In genomic region chr14:35398095-35398584, GRCh38 we compare ENCODE assay signal across 9 cellular contexts. TPM values are rescaled to one million over a fixed set of nuclear protein-coding genes. Genes with fewer than 3 reads are reported as not detected.
DNase-seq lines count a peak whose midpoint lies in the region; ATAC-seq and TF ChIP-seq lines count a peak whose summit lies in the region.
"Had no signal": no experiment of that assay in that cellular context is flagged by ENCODE, and none has a peak within 500 bp of the region (broad histone marks: within the 10 kb centered on the region; RNA-seq: fewer than 3 reads in every experiment).

No MANE protein-coding gene starts in this region.

- H3K4me3 ChIP-seq in ACC112 (ENCODE audit: low read depth, low read length), result no peak overlapping the region
- H3K4me3 ChIP-seq in LNCaP clone FGC (ENCODE audit: low read depth, low read length), result no peak overlapping the region
- no peak overlapping the region for H3K4me3 ChIP-seq in duodenal mucosa (ENCODE audit: low read depth in 1 of 2, low read length in 2 of 2)
- no peak overlapping the region for H3K4me3 ChIP-seq in naive thymus-derived CD4-positive, alpha-beta T cell (ENCODE audit: low read length)

- H3K27me3 ChIP-seq in ACC112 (ENCODE audit: insufficient read depth, low read length) (no peaks in the 10 kb centered on the region), duodenal mucosa (ENCODE audit: control insufficient read depth in 1 of 2, insufficient read depth in 2 of 2, low read length in 2 of 2) (no peaks in the 10 kb centered on the region)
- H3K27me3 ChIP-seq in naive thymus-derived CD4-positive, alpha-beta T cell (ENCODE audit: control insufficient read depth in 2 of 2, insufficient read depth in 2 of 2, low read length in 2 of 2), result no peaks in the 10 kb centered on the region

- H3K27me3 Mint-ChIP-seq in naive thymus-derived CD4-positive, alpha-beta T cell, result no peaks in the 10 kb centered on the region

- no peak for ATAC-seq in naive thymus-derived CD4-positive, alpha-beta T cell
- no peak for ATAC-seq in GM18520 (IDR thresholded peaks at IDR 0.05; ENCODE audit: unreplicated experiment)
- ATAC-seq in GM18907 (IDR thresholded peaks at IDR 0.05; ENCODE audit: unreplicated experiment), result no peak
- ATAC-seq in activated CD4-positive, CD25-positive, alpha-beta regulatory T cell treated with anti-CD3 and anti-CD28 coated beads, Interleukin-2, amount 50 U/mL, for 24 hours, result no peak

- POLR2A ChIA-PET in naive thymus-derived CD4-positive, alpha-beta T cell (lab: Charles Lee), result no interaction called here

- H3K36me3 ChIP-seq in ACC112 (ENCODE audit: insufficient read depth, low read length) (peaks cover 27% of the 10 kb centered on the region), duodenal mucosa (ENCODE audit: control insufficient read depth in 1 of 2, insufficient read depth in 2 of 2, low read length in 2 of 2) (peaks cover 32 to 38% of the 10 kb centered on the region in 2 donors)
- H3K36me3 ChIP-seq in naive thymus-derived CD4-positive, alpha-beta T cell (ENCODE audit: control insufficient read depth in 2 of 3, insufficient read depth in 3 of 3, low read length in 3 of 3), result peaks cover 21 to 33% (median 27%) of the 10 kb centered on the region in 3 experiments

- H2AFZ ChIP-seq in ACC112 (ENCODE audit: low read length, unreplicated experiment), result no peak overlapping the region

- no peak for TF ChIP-seq CTCF in LNCaP clone FGC (IDR thresholded peaks at IDR 0.05; ENCODE audit: control insufficient read depth, extremely low read depth, insufficient read depth)

- H3K27ac ChIP-seq in ACC112 (ENCODE audit: low read depth, low read length) (peak overlapping the region; percentile 55), duodenal mucosa (ENCODE audit: low read depth, low read length) (no peak overlapping the region)
- peak overlapping the region; percentile 22 for H3K27ac ChIP-seq in naive thymus-derived CD4-positive, alpha-beta T cell (ENCODE audit: low read depth, low read length)

- peaks cover 24% of the 10 kb centered on the region for H3K4me1 ChIP-seq in ACC112 (ENCODE audit: control insufficient read depth, insufficient read depth, low read length, unreplicated experiment)
- H3K4me1 ChIP-seq in duodenal mucosa (ENCODE audit: control insufficient read depth in 1 of 2, insufficient read depth in 2 of 2, low read length in 2 of 2), result peaks cover 42 to 50% of the 10 kb centered on the region in 2 donors
- H3K4me1 ChIP-seq in naive thymus-derived CD4-positive, alpha-beta T cell (ENCODE audit: control insufficient read depth in 2 of 2, insufficient read depth in 2 of 2, low read length in 2 of 2), result peaks cover 28 to 32% of the 10 kb centered on the region in 2 donors

- H3K36me3 Mint-ChIP-seq in naive thymus-derived CD4-positive, alpha-beta T cell, result peaks cover 5 to 32% (median 30%) of the 10 kb centered on the region in 5 donors

- peak; percentile 67 for DNase-seq in LNCaP clone FGC (ENCODE audit: low read depth)
- DNase-seq in naive thymus-derived CD4-positive, alpha-beta T cell, result no peak
- DNase-seq in effector CD8-positive, alpha-beta T cell (lab: John Stamatoyannopoulos, UW), result no peak
- DNase-seq: activated CD4-positive, alpha-beta T cell treated with anti-CD3 and anti-CD28 coated beads, Interleukin-2, amount 50 U/mL, for 1 hour had no signal

- CTCF ChIA-PET in naive thymus-derived CD4-positive, alpha-beta T cell (lab: Charles Lee), result no interaction called here

- H3K9ac ChIP-seq in duodenal mucosa (ENCODE audit: low read depth in 1 of 2, low read length in 2 of 2), result peak overlapping the region; percentile 2 to 10

- H3K9me3 Mint-ChIP-seq in naive thymus-derived CD4-positive, alpha-beta T cell, result no peaks in the 10 kb centered on the region

- H3K4me3 Mint-ChIP-seq in naive thymus-derived CD4-positive, alpha-beta T cell, result no peak overlapping the region

- intact Hi-C loops in naive thymus-derived CD4-positive, alpha-beta T cell (cut with micrococcal nuclease), result no loop called here

- peaks cover 20 to 51% (median 47%) of the 10 kb centered on the region in 7 donors for H3K4me1 Mint-ChIP-seq in naive thymus-derived CD4-positive, alpha-beta T cell

- H3K79me2 ChIP-seq in ACC112 (ENCODE audit: control insufficient read depth, insufficient read depth, low read length, unreplicated experiment), result peaks cover 22% of the 10 kb centered on the region

- no peaks in the 10 kb centered on the region for H3K9me3 ChIP-seq in duodenal mucosa (ENCODE audit: control insufficient read depth in 1 of 2, low read length in 2 of 2)
- no peaks in the 10 kb centered on the region for H3K9me3 ChIP-seq in naive thymus-derived CD4-positive, alpha-beta T cell (ENCODE audit: control insufficient read depth in 2 of 3, low read length in 3 of 3)

- H3K27ac Mint-ChIP-seq in naive thymus-derived CD4-positive, alpha-beta T cell, result peak overlapping the region; percentile 35 to 99 (median 78)

RNA-seq across cellular contexts. Expression of gene NFKBIA, which starts 6.4 kb away (rescaled TPM):
- 1,000 to 10,000 TPM in 2 of 5 experiments, 100 to 1,000 TPM in 3; 144 to 1,533 (median 246) TPM for total RNA-seq in naive thymus-derived CD4-positive, alpha-beta T cell
- 100 to 1,000 TPM; 202 to 280 TPM for polyA plus RNA-seq in naive thymus-derived CD4-positive, alpha-beta T cell
